In the genomic region with DNA sequence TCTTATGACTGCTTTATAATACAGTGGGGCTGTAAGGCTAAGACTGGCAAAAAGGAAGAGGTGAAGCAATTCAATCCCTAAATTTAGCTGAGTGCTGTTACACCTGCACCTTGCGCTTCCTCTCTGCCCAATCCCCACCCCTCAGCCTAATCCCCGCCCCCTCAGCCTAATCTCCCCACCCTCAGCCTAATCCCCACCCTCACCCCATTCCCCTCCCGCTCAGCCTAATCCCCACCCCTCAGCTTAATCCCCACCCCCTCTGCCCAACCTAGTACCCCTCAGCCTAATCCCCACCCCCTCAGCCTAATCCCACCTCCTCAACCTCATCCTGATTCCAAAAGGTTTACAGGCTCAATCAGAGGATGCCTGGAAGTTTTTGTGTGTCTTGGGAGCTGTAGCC, we compare ENCODE assay signal across 1 cellular context.
TF ChIP-seq lines count a peak whose summit lies in the region.

No MANE protein-coding gene starts in this region.

TF ChIP-seq in WTC11, 78 proteins besides CTCF, POLR2A, EP300 and RAD21 (continued from another document):
- TF ChIP-seq TCF7 (CRISPR knock-in tag; IDR thresholded peaks at IDR 0.05; ENCODE audit: low read depth) (no peak), MYBL2 (CRISPR knock-in tag; IDR thresholded peaks at IDR 0.05) (no peak), ZNF416 (CRISPR knock-in tag; IDR thresholded peaks at IDR 0.05) (no peak), SMAD4 (CRISPR knock-in tag; IDR thresholded peaks at IDR 0.05) (no peak)
- TF ChIP-seq, protein P1, sequence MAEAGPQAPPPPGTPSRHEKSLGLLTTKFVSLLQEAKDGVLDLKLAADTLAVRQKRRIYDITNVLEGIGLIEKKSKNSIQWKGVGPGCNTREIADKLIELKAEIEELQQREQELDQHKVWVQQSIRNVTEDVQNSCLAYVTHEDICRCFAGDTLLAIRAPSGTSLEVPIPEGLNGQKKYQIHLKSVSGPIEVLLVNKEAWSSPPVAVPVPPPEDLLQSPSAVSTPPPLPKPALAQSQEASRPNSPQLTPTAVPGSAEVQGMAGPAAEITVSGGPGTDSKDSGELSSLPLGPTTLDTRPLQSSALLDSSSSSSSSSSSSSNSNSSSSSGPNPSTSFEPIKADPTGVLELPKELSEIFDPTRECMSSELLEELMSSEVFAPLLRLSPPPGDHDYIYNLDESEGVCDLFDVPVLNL (CRISPR knock-in tag; IDR thresholded peaks at IDR 0.05; ENCODE audit: borderline replicate concordance, low read depth) = no peak
- TF ChIP-seq, protein P2, sequence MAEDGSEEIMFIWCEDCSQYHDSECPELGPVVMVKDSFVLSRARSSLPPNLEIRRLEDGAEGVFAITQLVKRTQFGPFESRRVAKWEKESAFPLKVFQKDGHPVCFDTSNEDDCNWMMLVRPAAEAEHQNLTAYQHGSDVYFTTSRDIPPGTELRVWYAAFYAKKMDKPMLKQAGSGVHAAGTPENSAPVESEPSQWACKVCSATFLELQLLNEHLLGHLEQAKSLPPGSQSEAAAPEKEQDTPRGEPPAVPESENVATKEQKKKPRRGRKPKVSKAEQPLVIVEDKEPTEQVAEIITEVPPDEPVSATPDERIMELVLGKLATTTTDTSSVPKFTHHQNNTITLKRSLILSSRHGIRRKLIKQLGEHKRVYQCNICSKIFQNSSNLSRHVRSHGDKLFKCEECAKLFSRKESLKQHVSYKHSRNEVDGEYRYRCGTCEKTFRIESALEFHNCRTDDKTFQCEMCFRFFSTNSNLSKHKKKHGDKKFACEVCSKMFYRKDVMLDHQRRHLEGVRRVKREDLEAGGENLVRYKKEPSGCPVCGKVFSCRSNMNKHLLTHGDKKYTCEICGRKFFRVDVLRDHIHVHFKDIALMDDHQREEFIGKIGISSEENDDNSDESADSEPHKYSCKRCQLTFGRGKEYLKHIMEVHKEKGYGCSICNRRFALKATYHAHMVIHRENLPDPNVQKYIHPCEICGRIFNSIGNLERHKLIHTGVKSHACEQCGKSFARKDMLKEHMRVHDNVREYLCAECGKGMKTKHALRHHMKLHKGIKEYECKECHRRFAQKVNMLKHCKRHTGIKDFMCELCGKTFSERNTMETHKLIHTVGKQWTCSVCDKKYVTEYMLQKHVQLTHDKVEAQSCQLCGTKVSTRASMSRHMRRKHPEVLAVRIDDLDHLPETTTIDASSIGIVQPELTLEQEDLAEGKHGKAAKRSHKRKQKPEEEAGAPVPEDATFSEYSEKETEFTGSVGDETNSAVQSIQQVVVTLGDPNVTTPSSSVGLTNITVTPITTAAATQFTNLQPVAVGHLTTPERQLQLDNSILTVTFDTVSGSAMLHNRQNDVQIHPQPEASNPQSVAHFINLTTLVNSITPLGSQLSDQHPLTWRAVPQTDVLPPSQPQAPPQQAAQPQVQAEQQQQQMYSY (CRISPR knock-in tag; IDR thresholded peaks at IDR 0.05) = no peak
- TF ChIP-seq, protein P3, sequence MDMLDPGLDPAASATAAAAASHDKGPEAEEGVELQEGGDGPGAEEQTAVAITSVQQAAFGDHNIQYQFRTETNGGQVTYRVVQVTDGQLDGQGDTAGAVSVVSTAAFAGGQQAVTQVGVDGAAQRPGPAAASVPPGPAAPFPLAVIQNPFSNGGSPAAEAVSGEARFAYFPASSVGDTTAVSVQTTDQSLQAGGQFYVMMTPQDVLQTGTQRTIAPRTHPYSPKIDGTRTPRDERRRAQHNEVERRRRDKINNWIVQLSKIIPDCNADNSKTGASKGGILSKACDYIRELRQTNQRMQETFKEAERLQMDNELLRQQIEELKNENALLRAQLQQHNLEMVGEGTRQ (CRISPR knock-in tag; IDR thresholded peaks at IDR 0.05) = no peak
- TF ChIP-seq, protein P4, sequence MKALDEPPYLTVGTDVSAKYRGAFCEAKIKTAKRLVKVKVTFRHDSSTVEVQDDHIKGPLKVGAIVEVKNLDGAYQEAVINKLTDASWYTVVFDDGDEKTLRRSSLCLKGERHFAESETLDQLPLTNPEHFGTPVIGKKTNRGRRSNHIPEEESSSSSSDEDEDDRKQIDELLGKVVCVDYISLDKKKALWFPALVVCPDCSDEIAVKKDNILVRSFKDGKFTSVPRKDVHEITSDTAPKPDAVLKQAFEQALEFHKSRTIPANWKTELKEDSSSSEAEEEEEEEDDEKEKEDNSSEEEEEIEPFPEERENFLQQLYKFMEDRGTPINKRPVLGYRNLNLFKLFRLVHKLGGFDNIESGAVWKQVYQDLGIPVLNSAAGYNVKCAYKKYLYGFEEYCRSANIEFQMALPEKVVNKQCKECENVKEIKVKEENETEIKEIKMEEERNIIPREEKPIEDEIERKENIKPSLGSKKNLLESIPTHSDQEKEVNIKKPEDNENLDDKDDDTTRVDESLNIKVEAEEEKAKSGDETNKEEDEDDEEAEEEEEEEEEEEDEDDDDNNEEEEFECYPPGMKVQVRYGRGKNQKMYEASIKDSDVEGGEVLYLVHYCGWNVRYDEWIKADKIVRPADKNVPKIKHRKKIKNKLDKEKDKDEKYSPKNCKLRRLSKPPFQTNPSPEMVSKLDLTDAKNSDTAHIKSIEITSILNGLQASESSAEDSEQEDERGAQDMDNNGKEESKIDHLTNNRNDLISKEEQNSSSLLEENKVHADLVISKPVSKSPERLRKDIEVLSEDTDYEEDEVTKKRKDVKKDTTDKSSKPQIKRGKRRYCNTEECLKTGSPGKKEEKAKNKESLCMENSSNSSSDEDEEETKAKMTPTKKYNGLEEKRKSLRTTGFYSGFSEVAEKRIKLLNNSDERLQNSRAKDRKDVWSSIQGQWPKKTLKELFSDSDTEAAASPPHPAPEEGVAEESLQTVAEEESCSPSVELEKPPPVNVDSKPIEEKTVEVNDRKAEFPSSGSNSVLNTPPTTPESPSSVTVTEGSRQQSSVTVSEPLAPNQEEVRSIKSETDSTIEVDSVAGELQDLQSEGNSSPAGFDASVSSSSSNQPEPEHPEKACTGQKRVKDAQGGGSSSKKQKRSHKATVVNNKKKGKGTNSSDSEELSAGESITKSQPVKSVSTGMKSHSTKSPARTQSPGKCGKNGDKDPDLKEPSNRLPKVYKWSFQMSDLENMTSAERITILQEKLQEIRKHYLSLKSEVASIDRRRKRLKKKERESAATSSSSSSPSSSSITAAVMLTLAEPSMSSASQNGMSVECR (CRISPR knock-in tag; IDR thresholded peaks at IDR 0.05; ENCODE audit: borderline replicate concordance) = no peak
- TF ChIP-seq, protein P5, sequence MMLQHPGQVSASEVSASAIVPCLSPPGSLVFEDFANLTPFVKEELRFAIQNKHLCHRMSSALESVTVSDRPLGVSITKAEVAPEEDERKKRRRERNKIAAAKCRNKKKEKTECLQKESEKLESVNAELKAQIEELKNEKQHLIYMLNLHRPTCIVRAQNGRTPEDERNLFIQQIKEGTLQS (CRISPR knock-in tag; conservative IDR thresholded peaks at IDR 0.05) = no peak
